In genomic region chr3:102580760-102581159, GRCh38 we compare ENCODE assay signal across 34 cellular contexts.
"Had no signal": no experiment of that assay in that cellular context is flagged by ENCODE, and none has a peak within 500 bp of the region (broad histone marks: within the 10 kb centered on the region; RNA-seq: fewer than 3 reads in every experiment).

No MANE protein-coding gene starts in this region.

- DNase-seq: activated CD4-positive, alpha-beta T cell treated with anti-CD3 and anti-CD28 coated beads for 1 hour; activated CD4-positive, alpha-beta T cell treated with anti-CD3 and anti-CD28 coated beads for 36 hours; activated CD4-positive, alpha-beta T cell treated with anti-CD3 and anti-CD28 coated beads for 48 hours; activated CD4-positive, alpha-beta T cell treated with anti-CD3 and anti-CD28 coated beads, Interleukin-2, amount 10 ng/mL, durations not matched to agents 7 days and 5 days; activated CD4-positive, alpha-beta T cell treated with anti-CD3 and anti-CD28 coated beads, Interleukin-2, amount 50 U/mL, for 48 hours; activated CD4-positive, CD25-positive, alpha-beta regulatory T cell; activated CD8-positive, alpha-beta memory T cell treated with anti-CD3 and anti-CD28 coated beads, Interleukin-2, amount 50 U/mL, for 4 hours; activated CD8-positive, alpha-beta T cell treated with anti-CD3 and anti-CD28 coated beads for 36 hours; activated effector memory CD4-positive, alpha-beta T cell treated with anti-CD3 and anti-CD28 coated beads, Interleukin-2, amount 50 U/mL, for 16 hours; activated gamma-delta T cell treated with Interleukin-2 at 50 U/mL for 16 hours; activated naive CD4-positive, alpha-beta T cell; activated naive CD4-positive, alpha-beta T cell treated with anti-CD3 and anti-CD28 coated beads for 36 hours; activated naive CD4-positive, alpha-beta T cell treated with anti-CD3 and anti-CD28 coated beads, Interleukin-2, amount 50 U/mL, for 16 hours; activated naive CD8-positive, alpha-beta T cell treated with anti-CD3 and anti-CD28 coated beads for 36 hours; activated T-cell treated with anti-CD3 and anti-CD28 coated beads for 4 hours; activated T-cell treated with anti-CD3 and anti-CD28 coated beads, Interleukin-2, amount 50 U/mL, for 1 hour; activated T-cell treated with anti-CD3 and anti-CD28 coated beads, Interleukin-2, amount 50 U/mL, for 4 hours; activated T-cell treated with anti-CD3 and anti-CD28 coated beads, Interleukin-2, amount 50 U/mL, for 72 hours; adrenal gland; amniotic stem cell; aorta; body of pancreas; brain microvascular endothelial cell; central memory CD4-positive, alpha-beta T cell; T-helper 1 cell; T-helper 2 cell; T-helper 9 cell; WERI-Rb-1 had no signal

- ATAC-seq: activated CD4-positive, alpha-beta T cell treated with anti-CD3 and anti-CD28 coated beads for 36 hours; activated CD4-positive, CD25-positive, alpha-beta regulatory T cell treated with anti-CD3 and anti-CD28 coated beads, Interleukin-2, amount 50 U/mL, for 24 hours; activated CD8-positive, alpha-beta T cell treated with anti-CD3 and anti-CD28 coated beads for 36 hours; activated naive CD4-positive, alpha-beta T cell treated with anti-CD3 and anti-CD28 coated beads, Interleukin-2, amount 50 U/mL, for 72 hours; activated T-cell treated with anti-CD3 and anti-CD28 coated beads, Interleukin-2, amount 50 U/mL, for 4 hours; activated T-cell treated with anti-CD3 and anti-CD28 coated beads, Interleukin-2, amount 50 U/mL, for 72 hours; activated T-helper 17 cell treated with anti-CD3 and anti-CD28 coated beads, Interleukin-2, amount 50 U/mL, for 72 hours; body of pancreas; WTC11 had no signal

- H3K36me3 ChIP-seq: adrenal gland, brain microvascular endothelial cell, breast epithelium, WERI-Rb-1 had no signal

- H3K27ac ChIP-seq: adrenal gland, body of pancreas, brain microvascular endothelial cell, breast epithelium, WERI-Rb-1 had no signal

- H3K4me1 ChIP-seq: adrenal gland, body of pancreas, breast epithelium had no signal

- H3K4me3 ChIP-seq: adrenal gland, body of pancreas, breast epithelium had no signal

- H3K9me3 ChIP-seq: adrenal gland, body of pancreas, breast epithelium had no signal

- FAIRE-seq: astrocyte had no signal

- H3K27me3 ChIP-seq: adrenal gland, body of pancreas, brain microvascular endothelial cell, breast epithelium had no signal
